25 cellular contexts compared by ENCODE assay signal in genomic region chr3:28673438-28673837, GRCh38.
"Had no signal": no experiment of that assay in that cellular context is flagged by ENCODE, and none has a peak within 500 bp of the region (broad histone marks: within the 10 kb centered on the region; RNA-seq: fewer than 3 reads in every experiment).

No MANE protein-coding gene starts in this region.

- H3K4me1 ChIP-seq: esophagus squamous epithelium had no signal

- H3K9me3 ChIP-seq: esophagus squamous epithelium had no signal

- DNase-seq: activated B cell treated with CpG ODN at 0.5 μM for 24 hours; activated CD4-positive, alpha-beta T cell treated with anti-CD3 and anti-CD28 coated beads for 48 hours; activated CD4-positive, alpha-beta T cell treated with anti-CD3 and anti-CD28 coated beads, Interleukin-2, amount 50 U/mL, for 1 hour; activated CD4-positive, alpha-beta T cell treated with anti-CD3 and anti-CD28 coated beads, Interleukin-2, amount 50 U/mL, for 48 hours; activated CD8-positive, alpha-beta memory T cell treated with anti-CD3 and anti-CD28 coated beads for 24 hours; activated CD8-positive, alpha-beta T cell treated with anti-CD3 and anti-CD28 coated beads for 36 hours; activated effector memory CD4-positive, alpha-beta T cell treated with Interleukin-2 at 50 U/mL for 16 hours; activated gamma-delta T cell treated with Interleukin-2 at 50 U/mL for 16 hours; activated naive CD4-positive, alpha-beta T cell treated with anti-CD3 and anti-CD28 coated beads, Interleukin-2, amount 50 U/mL, for 16 hours; activated naive CD4-positive, alpha-beta T cell treated with Interleukin-2 at 50 U/mL for 16 hours; activated T-cell treated with anti-CD3 and anti-CD28 coated beads, Interleukin-2, amount 50 U/mL, for 4 hours; amniotic stem cell; anterior cingulate cortex; brain microvascular endothelial cell; effector CD8-positive, alpha-beta T cell; esophagus squamous epithelium; foreskin melanocyte; head of caudate nucleus; T-helper 1 cell; T-helper 17 cell; T1000; WERI-Rb-1 had no signal

- H3K36me3 ChIP-seq: brain microvascular endothelial cell, esophagus squamous epithelium, WERI-Rb-1 had no signal

- H3K27me3 ChIP-seq: brain microvascular endothelial cell, esophagus squamous epithelium had no signal

- H3K4me3 ChIP-seq: esophagus squamous epithelium had no signal

- H3K27ac ChIP-seq: brain microvascular endothelial cell, epithelial cell of prostate, esophagus squamous epithelium, WERI-Rb-1 had no signal

- ATAC-seq: activated CD4-positive, CD25-positive, alpha-beta regulatory T cell treated with anti-CD3 and anti-CD28 coated beads, Interleukin-2, amount 50 U/mL, for 24 hours; activated CD8-positive, alpha-beta T cell treated with anti-CD3 and anti-CD28 coated beads for 36 hours; activated T-cell treated with anti-CD3 and anti-CD28 coated beads, Interleukin-2, amount 50 U/mL, for 4 hours; activated T-helper 17 cell treated with anti-CD3 and anti-CD28 coated beads, Interleukin-2, amount 50 U/mL, for 72 hours; T-helper 17 cell had no signal
